Comparison of ENCODE assay signal across 11 cellular contexts in the genomic region with DNA sequence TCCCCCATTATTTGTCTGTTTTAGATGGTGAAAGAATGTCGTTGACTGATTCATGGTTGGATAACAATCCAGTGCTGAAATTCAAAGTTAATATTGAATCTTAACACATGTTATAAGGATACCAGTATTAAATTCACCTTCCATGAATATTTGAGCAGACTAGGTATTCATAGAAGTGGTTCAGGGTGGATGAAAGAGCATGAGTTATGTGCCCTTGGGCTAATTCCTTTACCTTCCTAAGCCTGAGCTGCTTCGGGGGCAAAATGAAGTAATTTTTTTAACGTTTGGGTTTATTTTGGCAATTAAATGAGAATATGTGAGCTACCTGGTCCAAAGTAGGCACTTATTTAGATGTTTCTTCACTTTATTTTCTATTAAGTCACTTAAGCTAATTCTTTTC. TPM values are rescaled to one million over a fixed set of nuclear protein-coding genes. Genes with fewer than 3 reads are reported as not detected.
"Had no signal": no experiment of that assay in that cellular context is flagged by ENCODE, and none has a peak within 500 bp of the region (broad histone marks: within the 10 kb centered on the region; RNA-seq: fewer than 3 reads in every experiment).

No MANE protein-coding gene starts in this region.

- H3K9me3 ChIP-seq: HAP-1 had no signal

- H3K27ac Mint-ChIP-seq: HFFc6, IgD-negative memory B cell had no signal

- H3K36me3 ChIP-seq: HAP-1 had no signal

- ATAC-seq: HCT116, HepG2 had no signal

- H3K36me3 Mint-ChIP-seq: IgD-negative memory B cell had no signal

- H3K4me3 ChIP-seq: GM23248, HAP-1 had no signal

- H3K4me2 ChIP-seq: KMS-11 had no signal

- FAIRE-seq: HepG2 had no signal

- H3K4me1 ChIP-seq: HAP-1 had no signal

- H3K4me3 Mint-ChIP-seq: HFFc6, IgD-negative memory B cell had no signal

- H3K9ac ChIP-seq: GM23248, KMS-11 had no signal

- DNase-seq: GM23248, GOT3, H7, HFFc6, KBM-7 had no signal

- H3K27ac ChIP-seq: GM23248, HL-60, KMS-11 had no signal

- H3K9me3 Mint-ChIP-seq: HFFc6, IgD-negative memory B cell had no signal

- H2AFZ ChIP-seq: GM23248 had no signal

RNA-seq across cellular contexts. Expression of a gene that starts 2.7 kb away (rescaled TPM):
- total RNA-seq: GM23248, HepG2 had no signal
- polyA plus RNA-seq: GM23248, HepG2, IgD-negative memory B cell had no signal
